In the genomic region with DNA sequence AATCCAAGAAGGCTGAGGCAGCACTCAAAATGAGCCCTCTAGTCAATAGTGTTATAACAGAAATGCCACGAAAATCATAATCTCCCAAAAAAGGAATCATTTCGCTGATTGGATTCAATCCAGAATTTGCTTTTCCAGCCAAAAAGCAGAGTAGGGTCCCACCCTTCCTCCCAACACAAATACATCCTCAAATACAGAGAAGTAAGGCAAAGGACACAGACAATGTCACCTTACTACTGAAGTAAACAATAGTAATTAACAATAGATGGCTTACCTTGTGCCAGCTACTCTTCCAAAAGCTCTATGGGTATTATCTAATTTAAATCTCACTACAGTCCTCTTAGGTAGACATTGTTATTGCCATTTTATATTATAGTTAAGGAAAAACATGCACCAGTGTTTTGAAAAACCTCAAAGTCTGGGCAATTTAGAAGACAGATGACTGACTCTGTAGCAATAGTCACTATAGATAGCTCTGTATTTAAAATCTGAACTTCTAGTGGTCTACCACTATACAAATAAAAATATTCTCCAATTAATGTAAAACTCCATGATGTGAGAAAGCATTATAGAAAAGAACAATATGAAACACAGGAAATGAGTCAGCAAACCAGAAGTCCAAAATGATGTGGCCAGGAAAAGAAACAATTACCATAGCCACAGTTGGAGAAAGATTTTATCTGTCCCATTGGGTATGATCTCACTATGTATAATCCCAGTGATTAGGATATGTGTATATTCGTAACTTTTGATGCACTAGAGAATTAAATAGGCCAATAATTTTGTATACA, we compare ENCODE assay signal across 11 cellular contexts.
DNase-seq lines count a peak whose midpoint lies in the region; ATAC-seq and TF ChIP-seq lines count a peak whose summit lies in the region.
"Had no signal": no experiment of that assay in that cellular context is flagged by ENCODE, and none has a peak within 500 bp of the region (broad histone marks: within the 10 kb centered on the region; RNA-seq: fewer than 3 reads in every experiment).

No MANE protein-coding gene starts in this region.

- TF ChIP-seq RAD21 in SK-N-SH (IDR thresholded peaks at IDR 0.05; ENCODE audit: low read length) = no peak

- no peak overlapping the region; a peak in 1 of 4 replicates for H3K4me3 ChIP-seq in SK-N-SH (ENCODE audit: low read depth in 2 of 2, low read length in 1 of 2)
- H3K4me3 ChIP-seq in fibroblast of villous mesenchyme (ENCODE audit: low read depth, low read length) = no peak overlapping the region
- no peak overlapping the region for H3K4me3 ChIP-seq in suprapubic skin
- H3K4me3 ChIP-seq: lower lobe of right lung had no signal

- TF ChIP-seq CTCF in SK-N-SH (IDR thresholded peaks at IDR 0.05) (no peak), fibroblast of villous mesenchyme (IDR thresholded peaks at IDR 0.05; ENCODE audit: insufficient read depth, low read depth, low read length) (no peak), suprapubic skin (IDR thresholded peaks at IDR 0.05) (no peak)

- TF ChIP-seq POLR2A in suprapubic skin (IDR thresholded peaks at IDR 0.05) = no peak

- H3K9ac ChIP-seq in SK-N-SH = peak overlapping the region; percentile 61

- H3K27ac ChIP-seq in SK-N-SH (ENCODE audit: low read depth in 2 of 2, low read length in 1 of 2) (peak overlapping the region; percentile 34 to 99; a peak in 3 of 4 replicates), suprapubic skin (no peak overlapping the region)
- H3K27ac ChIP-seq: lower lobe of right lung had no signal

- H3K4me1 ChIP-seq in SK-N-SH (ENCODE audit: control insufficient read depth in 1 of 2, insufficient read depth in 2 of 2, low read depth in 1 of 2, low read length in 1 of 2) (peaks cover 0 to 26% of the 10 kb centered on the region in 2 experiments; a peak in 3 of 4 replicates), suprapubic skin (peaks cover 11% of the 10 kb centered on the region)
- H3K4me1 ChIP-seq: lower lobe of right lung had no signal

- H3K79me2 ChIP-seq in SK-N-SH (ENCODE audit: insufficient read depth) = no peaks in the 10 kb centered on the region

- H3K27me3 ChIP-seq in SK-N-SH (ENCODE audit: insufficient read depth) (no peaks in the 10 kb centered on the region), suprapubic skin (no peaks in the 10 kb centered on the region)

- peak; percentile 54 for ATAC-seq in GM19467 (IDR thresholded peaks at IDR 0.05; ENCODE audit: unreplicated experiment)
- ATAC-seq: lower lobe of right lung had no signal

- H3K9me3 ChIP-seq in SK-N-SH (no peaks in the 10 kb centered on the region), suprapubic skin (no peaks in the 10 kb centered on the region)
- H3K9me3 ChIP-seq: lower lobe of right lung had no signal

- 44% methylated on average over 3 of the region's 3 CpGs for WGBS in SK-N-SH (ENCODE audit: low lambda C conversion rate)
- WGBS in suprapubic skin = 43% methylated on average over 3 of the region's 3 CpGs

- peaks cover 37% of the 10 kb centered on the region for H3F3A ChIP-seq in SK-N-SH (replicated peaks; ENCODE audit: insufficient read depth)

- CTCF ChIA-PET in SK-N-SH (lab: Yijun Ruan, JAX) = no interaction called here

- 0 out of 2 replicates have a peak overlapping the region, but pooled peaks have one; percentile 19 for H2AFZ ChIP-seq in SK-N-SH (ENCODE audit: low read depth)

- DNase-seq in AG08395 (ENCODE audit: low spot score) = peak; percentile 64
- DNase-seq in SK-N-SH = no peak
- peak; percentile 73 for DNase-seq in fibroblast of villous mesenchyme (ENCODE audit: low read depth)
- DNase-seq in NCI-H2171 treated with DMSO at 0.1 percent for 48 hours (lab: John Stamatoyannopoulos, UW) = no peak
- DNase-seq in suprapubic skin (ENCODE audit: low spot score in 2 of 2) = no peak
- no peak for DNase-seq in Kasumi-1 (lab: John Stamatoyannopoulos, UW)
- no peak for DNase-seq in DMS 273 (lab: John Stamatoyannopoulos, UW; ENCODE audit: unreplicated experiment)
- DNase-seq: activated effector memory CD4-positive, alpha-beta T cell treated with Interleukin-2 at 50 U/mL for 16 hours; Calu3; lower lobe of right lung had no signal

- peak overlapping the region; percentile 45 for H3K4me2 ChIP-seq in SK-N-SH

- POLR2A ChIA-PET in SK-N-SH (lab: Yijun Ruan, JAX) = no interaction called here

- no peaks in the 10 kb centered on the region for H3K36me3 ChIP-seq in SK-N-SH (replicated peaks in 1 of 2; ENCODE audit: control insufficient read depth in 1 of 2, insufficient read depth in 2 of 2, low read length in 1 of 2)
- no peaks in the 10 kb centered on the region for H3K36me3 ChIP-seq in suprapubic skin
- H3K36me3 ChIP-seq: lower lobe of right lung had no signal

- no peaks in the 10 kb centered on the region for H3K9me2 ChIP-seq in SK-N-SH

- peak in 1 of 2 experiments; percentile 96; a peak in 3 of 4 replicates for TF ChIP-seq EP300 in SK-N-SH (IDR thresholded peaks at IDR 0.05; ENCODE audit: borderline replicate concordance in 1 of 2, low read depth in 1 of 2, low read length in 1 of 2)
- no peak for TF ChIP-seq EP300 in suprapubic skin (IDR thresholded peaks at IDR 0.05)

- no peaks in the 10 kb centered on the region for H4K20me1 ChIP-seq in SK-N-SH (ENCODE audit: insufficient read depth)

TF ChIP-seq in SK-N-SH, 30 proteins besides CTCF, POLR2A, EP300 and RAD21:
- peak; percentile 64; the same call in 1 of the 2 replicates for TF ChIP-seq POLR2AphosphoS5 (IDR thresholded peaks at IDR 0.05; ENCODE audit: low read depth, low read length)
- TF ChIP-seq, protein P1, sequence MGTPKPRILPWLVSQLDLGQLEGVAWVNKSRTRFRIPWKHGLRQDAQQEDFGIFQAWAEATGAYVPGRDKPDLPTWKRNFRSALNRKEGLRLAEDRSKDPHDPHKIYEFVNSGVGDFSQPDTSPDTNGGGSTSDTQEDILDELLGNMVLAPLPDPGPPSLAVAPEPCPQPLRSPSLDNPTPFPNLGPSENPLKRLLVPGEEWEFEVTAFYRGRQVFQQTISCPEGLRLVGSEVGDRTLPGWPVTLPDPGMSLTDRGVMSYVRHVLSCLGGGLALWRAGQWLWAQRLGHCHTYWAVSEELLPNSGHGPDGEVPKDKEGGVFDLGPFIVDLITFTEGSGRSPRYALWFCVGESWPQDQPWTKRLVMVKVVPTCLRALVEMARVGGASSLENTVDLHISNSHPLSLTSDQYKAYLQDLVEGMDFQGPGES (IDR thresholded peaks at IDR 0.05; ENCODE audit: low read depth, low read length) = no peak
- peak; percentile 79; the same call in 1 of the 2 replicates for TF ChIP-seq MEF2A (IDR thresholded peaks at IDR 0.05; ENCODE audit: borderline replicate concordance, low read depth)
- TF ChIP-seq, protein P2, sequence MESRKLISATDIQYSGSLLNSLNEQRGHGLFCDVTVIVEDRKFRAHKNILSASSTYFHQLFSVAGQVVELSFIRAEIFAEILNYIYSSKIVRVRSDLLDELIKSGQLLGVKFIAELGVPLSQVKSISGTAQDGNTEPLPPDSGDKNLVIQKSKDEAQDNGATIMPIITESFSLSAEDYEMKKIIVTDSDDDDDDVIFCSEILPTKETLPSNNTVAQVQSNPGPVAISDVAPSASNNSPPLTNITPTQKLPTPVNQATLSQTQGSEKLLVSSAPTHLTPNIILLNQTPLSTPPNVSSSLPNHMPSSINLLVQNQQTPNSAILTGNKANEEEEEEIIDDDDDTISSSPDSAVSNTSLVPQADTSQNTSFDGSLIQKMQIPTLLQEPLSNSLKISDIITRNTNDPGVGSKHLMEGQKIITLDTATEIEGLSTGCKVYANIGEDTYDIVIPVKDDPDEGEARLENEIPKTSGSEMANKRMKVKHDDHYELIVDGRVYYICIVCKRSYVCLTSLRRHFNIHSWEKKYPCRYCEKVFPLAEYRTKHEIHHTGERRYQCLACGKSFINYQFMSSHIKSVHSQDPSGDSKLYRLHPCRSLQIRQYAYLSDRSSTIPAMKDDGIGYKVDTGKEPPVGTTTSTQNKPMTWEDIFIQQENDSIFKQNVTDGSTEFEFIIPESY (IDR thresholded peaks at IDR 0.05; ENCODE audit: borderline replicate concordance, low read depth) = peak; percentile 39; the same call in 1 of the 2 replicates
- TF ChIP-seq GABPA (IDR thresholded peaks at IDR 0.05; ENCODE audit: low read depth) = peak; percentile 44; the same call in 1 of the 2 replicates
- TF ChIP-seq TCF12 (IDR thresholded peaks at IDR 0.05) = peak; percentile 98
- no peak for TF ChIP-seq MXI1 (IDR thresholded peaks at IDR 0.05; ENCODE audit: low read depth, low read length)
- TF ChIP-seq FOSL2 (IDR thresholded peaks at IDR 0.05; ENCODE audit: borderline replicate concordance, low read depth) = peak; percentile 94
- TF ChIP-seq, protein P3, sequence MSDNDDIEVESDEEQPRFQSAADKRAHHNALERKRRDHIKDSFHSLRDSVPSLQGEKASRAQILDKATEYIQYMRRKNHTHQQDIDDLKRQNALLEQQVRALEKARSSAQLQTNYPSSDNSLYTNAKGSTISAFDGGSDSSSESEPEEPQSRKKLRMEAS (IDR thresholded peaks at IDR 0.05; ENCODE audit: low read depth) = no peak
- peak; percentile 64; the same call in 1 of the 2 replicates for TF ChIP-seq RXRA (IDR thresholded peaks at IDR 0.05; ENCODE audit: borderline replicate concordance, low read depth)
- TF ChIP-seq, protein P4, sequence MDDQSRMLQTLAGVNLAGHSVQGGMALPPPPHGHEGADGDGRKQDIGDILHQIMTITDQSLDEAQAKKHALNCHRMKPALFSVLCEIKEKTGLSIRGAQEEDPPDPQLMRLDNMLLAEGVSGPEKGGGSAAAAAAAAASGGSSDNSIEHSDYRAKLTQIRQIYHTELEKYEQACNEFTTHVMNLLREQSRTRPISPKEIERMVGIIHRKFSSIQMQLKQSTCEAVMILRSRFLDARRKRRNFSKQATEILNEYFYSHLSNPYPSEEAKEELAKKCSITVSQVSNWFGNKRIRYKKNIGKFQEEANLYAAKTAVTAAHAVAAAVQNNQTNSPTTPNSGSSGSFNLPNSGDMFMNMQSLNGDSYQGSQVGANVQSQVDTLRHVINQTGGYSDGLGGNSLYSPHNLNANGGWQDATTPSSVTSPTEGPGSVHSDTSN (IDR thresholded peaks at IDR 0.05) = peak; percentile 84
- TF ChIP-seq TEAD4 (IDR thresholded peaks at IDR 0.05; ENCODE audit: borderline replicate concordance, insufficient read depth) = peak; percentile 67; the same call in 1 of the 2 replicates
- TF ChIP-seq JUND (IDR thresholded peaks at IDR 0.05) = peak; percentile 98
- peak; percentile 81 for TF ChIP-seq NFIC (IDR thresholded peaks at IDR 0.05; ENCODE audit: borderline replicate concordance)
- no peak for TF ChIP-seq TAF1 (IDR thresholded peaks at IDR 0.05; ENCODE audit: borderline replicate concordance, low read depth, low read length)
- TF ChIP-seq FOXM1 (IDR thresholded peaks at IDR 0.05; ENCODE audit: low read depth) = peak; percentile 93
TF ChIP-seq in SK-N-SH: peak in this region for 12.

Comparison
In these comparisons a context has a peak if more than half of its experiments do, and no peak if none do; other contexts are left out.
1. DNase-seq: peak in AG08395 (single experiment) and fibroblast of villous mesenchyme (single experiment); none in SK-N-SH (single experiment), NCI-H2171 treated with DMSO at 0.1 percent for 48 hours (single experiment), suprapubic skin (0 of 2), Kasumi-1 (0 of 2) and DMS 273 (single experiment).